In genomic region chrX:119574394-119575266, GRCh38 we compare ENCODE assay signal across 8 cellular contexts. TPM values are rescaled to one million over a fixed set of nuclear protein-coding genes. Genes with fewer than 3 reads are reported as not detected.
DNase-seq lines count a peak whose midpoint lies in the region; ATAC-seq and TF ChIP-seq lines count a peak whose summit lies in the region.

Gene UBE2A, plus strand, starts transcription at chrX:119574563. Its CDS starts 149 bp downstream, at chrX:119574712.

- peaks cover 24% of the 10 kb centered on the region for H3K79me2 ChIP-seq in PC-3 (ENCODE audit: low read length)

- H3K4me1 ChIP-seq in PC-3 (ENCODE audit: insufficient read depth, low read length): peaks cover 19% of the 10 kb centered on the region

- CTCF ChIA-PET in PC-3 (lab: Charles Lee): interaction anchor here (0.5 to 0.6 kb wide), 3 partner anchors 56 to 278 kb away, joined by 3 to 5 read pairs (median 3); partner anchors contain the start of gene UPF3B

- peak within 1 kb of the TSS; percentile 89 for H3K9ac ChIP-seq in PC-3 (ENCODE audit: low read length)

- POLR2A ChIA-PET in PC-3 (lab: Charles Lee; ENCODE audit: unreplicated experiment): interaction anchor here (0.6 kb wide), 2 partner anchors 10 to 278 kb away, joined by 3 to 6 read pairs; partner anchors contain the start of gene UPF3B

- peak within 1 kb of the TSS; percentile 71 for H3K27ac ChIP-seq in PC-3 (ENCODE audit: low read length)

- H3F3A ChIP-seq in PC-3 (ENCODE audit: low read length, unreplicated experiment): no peaks in the 10 kb centered on the region

- ATAC-seq in GM21717 (IDR thresholded peaks at IDR 0.05; ENCODE audit: unreplicated experiment): peak; percentile 82
- peak; percentile 85 for ATAC-seq in PC-3

- no peaks in the 10 kb centered on the region for H4K20me1 ChIP-seq in PC-3 (ENCODE audit: low read length)

- H3K9me3 ChIP-seq in PC-3 (ENCODE audit: low read length): no peaks in the 10 kb centered on the region

- H3K4me3 ChIP-seq in PC-3 (ENCODE audit: low read length): peak within 1 kb of the TSS; percentile 92
- H3K4me3 ChIP-seq in epithelial cell of proximal tubule (ENCODE audit: low read depth, low read length): peak within 1 kb of the TSS; percentile 73

- intact Hi-C loops in PC-3 (cut with micrococcal nuclease): loop anchor here (1.0 to 2.0 kb wide), 2 partner anchors 9 to 58 kb away; partner anchors contain the start of gene STEEP1

- H3K36me3 ChIP-seq in PC-3 (ENCODE audit: low read depth, low read length): peaks cover 7% of the 10 kb centered on the region

- TF ChIP-seq CTCF in PC-3 (conservative IDR thresholded peaks at IDR 0.05; ENCODE audit: low read depth, low read length): 0 out of 2 replicates have a peak, but pooled peaks have one; percentile 30
- TF ChIP-seq CTCF in epithelial cell of proximal tubule (conservative IDR thresholded peaks at IDR 0.05; ENCODE audit: low read depth, low read length): no peak

- H2AFZ ChIP-seq in PC-3 (ENCODE audit: low read length): peak within 1 kb of the TSS; percentile 99

- DNase-seq in DMS53 treated with DMSO at 0.1 percent for 48 hours (lab: John Stamatoyannopoulos, UW; ENCODE audit: unreplicated experiment) (peak; percentile 52), KBM-7 (peak; percentile 98), PC-3 (peak; percentile 86), activated T-cell treated with anti-CD3 and anti-CD28 coated beads for 48 hours (ENCODE audit: low read depth) (peak; percentile 81), epithelial cell of proximal tubule (ENCODE audit: low read depth) (no peak), mucosa of gallbladder (ENCODE audit: low spot score) (peak; percentile 90)
- peak; percentile 69 to 82 for DNase-seq in stimulated activated CD8-positive, alpha-beta memory T cell treated with anti-CD3 and anti-CD28 coated beads, Interleukin-4, amount 100 ng/mL, for 4 hours (ENCODE audit: low read depth in 2 of 2, low spot score in 1 of 2)

- no peaks in the 10 kb centered on the region for H3K27me3 ChIP-seq in PC-3 (ENCODE audit: low read length)

- no peaks in the 10 kb centered on the region for H3K9me2 ChIP-seq in PC-3 (replicated peaks; ENCODE audit: low read length)

- BruUV-seq in PC-3 (replicated peaks; lab: Mats Ljungman, UMichigan): no TSS peak

- peak within 1 kb of the TSS; percentile 93 for H3K4me2 ChIP-seq in PC-3 (ENCODE audit: low read length)

- in situ Hi-C loops in KBM-7 (cut with MboI; ENCODE audit: low pct_unique_long_range_greater_than_20kb, low sequenced_read_pairs): no loop called here

RNA-seq across cellular contexts. Expression of gene UBE2A, which starts in this region (rescaled TPM):
- total RNA-seq in PC-3 (2014; rRNA removed): 36.7 and 46.6 TPM in 2 replicates
- total RNA-seq in epithelial cell of proximal tubule: 28.1 and 40.2 TPM in 2 replicates
- 49.5 TPM for total RNA-seq in mucosa of gallbladder
